Comparison of ENCODE assay signal across 8 cellular contexts in the genomic region with DNA sequence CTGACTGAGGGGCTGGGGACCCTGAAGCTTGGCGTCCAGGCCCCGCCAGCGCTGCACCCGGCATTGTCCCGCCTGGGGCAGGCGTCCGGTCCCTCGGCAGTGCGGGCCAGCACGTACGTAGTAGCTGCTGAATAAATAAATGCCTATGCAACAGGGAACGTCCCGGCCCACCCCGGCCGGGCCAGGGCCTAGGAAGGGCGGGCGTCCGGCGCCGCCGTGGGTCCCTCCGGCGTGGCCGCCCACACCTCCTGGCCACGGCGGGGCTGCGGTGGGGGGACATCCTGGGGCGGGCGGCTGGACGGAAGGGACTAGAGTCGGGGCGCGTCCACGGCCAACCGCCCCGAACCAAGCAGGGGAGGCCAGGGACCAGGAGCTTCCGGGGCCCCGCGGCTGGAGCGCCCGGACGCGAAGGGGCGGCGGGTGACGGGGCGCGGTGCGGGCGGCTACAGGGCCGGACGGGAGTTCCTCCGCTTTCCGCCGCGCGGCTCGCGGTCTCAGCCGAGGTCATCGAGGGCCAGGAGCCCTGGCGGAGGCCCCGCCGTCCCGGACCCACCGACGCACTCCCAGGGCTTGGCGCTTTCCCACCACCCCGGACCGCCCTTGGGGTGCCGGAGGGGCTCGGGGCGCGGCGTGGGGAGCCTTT. TPM values are rescaled to one million over a fixed set of nuclear protein-coding genes. Genes with fewer than 3 reads are reported as not detected.
DNase-seq lines count a peak whose midpoint lies in the region; ATAC-seq, FAIRE-seq and TF ChIP-seq lines count a peak whose summit lies in the region.

No MANE protein-coding gene starts in this region.

- no peaks in the 10 kb centered on the region for H3K9me3 Mint-ChIP-seq in chondrocyte (ENCODE audit: low read depth)
- no peaks in the 10 kb centered on the region for H3K9me3 Mint-ChIP-seq in stimulated activated effector memory CD8-positive, alpha-beta T cell treated with anti-CD3 and anti-CD28 coated beads, Interleukin-12 subunit alpha, Interleukin-12 subunit beta, amount 100 ng/mL, for 72 hours

- peak; percentile 38 for DNase-seq in GM12891 (ENCODE audit: insufficient read length, low spot score)
- peak; percentile 65 for DNase-seq in T1000 (lab: John Stamatoyannopoulos, UW)
- no peak for DNase-seq in chondrocyte (ENCODE audit: low spot score)
- DNase-seq in kidney tubule cell (ENCODE audit: low spot score), result peak; percentile 77
- DNase-seq in stimulated activated effector memory CD8-positive, alpha-beta T cell treated with anti-CD3 and anti-CD28 coated beads, Interleukin-12 subunit alpha, Interleukin-12 subunit beta, amount 100 ng/mL, for 72 hours (ENCODE audit: low spot score in 2 of 2), result peak; percentile 19 to 60
- DNase-seq in KG1 (lab: John Stamatoyannopoulos, UW), result no peak
- no peak for DNase-seq in NCI-H345 treated with DMSO at 0.1 percent for 48 hours (lab: John Stamatoyannopoulos, UW; ENCODE audit: unreplicated experiment)

- no peak for TF ChIP-seq POLR2A in GM12891 (IDR thresholded peaks at IDR 0.05; ENCODE audit: low read depth, low read length)

- H3K4me3 Mint-ChIP-seq in chondrocyte (ENCODE audit: unreplicated experiment), result peak overlapping the region; percentile 70
- H3K4me3 Mint-ChIP-seq in stimulated activated effector memory CD8-positive, alpha-beta T cell treated with anti-CD3 and anti-CD28 coated beads, Interleukin-12 subunit alpha, Interleukin-12 subunit beta, amount 100 ng/mL, for 72 hours, result peak overlapping the region; percentile 66

- ATAC-seq in HG02798 (IDR thresholded peaks at IDR 0.05; ENCODE audit: poor library complexity, unreplicated experiment), result peak; percentile 18
- ATAC-seq in stimulated activated effector memory CD8-positive, alpha-beta T cell treated with anti-CD3 and anti-CD28 coated beads, Interleukin-12 subunit alpha, Interleukin-12 subunit beta, amount 100 ng/mL, for 72 hours, result peak; percentile 58

- H3K27me3 Mint-ChIP-seq in chondrocyte (ENCODE audit: low read depth), result no peaks in the 10 kb centered on the region

- peaks cover 41% of the 10 kb centered on the region for H3K4me1 Mint-ChIP-seq in chondrocyte (ENCODE audit: low read depth)
- H3K4me1 Mint-ChIP-seq in stimulated activated effector memory CD8-positive, alpha-beta T cell treated with anti-CD3 and anti-CD28 coated beads, Interleukin-12 subunit alpha, Interleukin-12 subunit beta, amount 100 ng/mL, for 72 hours, result peaks cover 6% of the 10 kb centered on the region

- no peak for FAIRE-seq in GM12891 (lab: Jason Lieb, UNC)

- no peak for TF ChIP-seq CTCF in chondrocyte (IDR thresholded peaks at IDR 0.05)

- peak overlapping the region; percentile 84 for H3K27ac Mint-ChIP-seq in chondrocyte (ENCODE audit: unreplicated experiment)
- no peak overlapping the region for H3K27ac Mint-ChIP-seq in stimulated activated effector memory CD8-positive, alpha-beta T cell treated with anti-CD3 and anti-CD28 coated beads, Interleukin-12 subunit alpha, Interleukin-12 subunit beta, amount 100 ng/mL, for 72 hours

- no peaks in the 10 kb centered on the region for H3K36me3 Mint-ChIP-seq in chondrocyte (ENCODE audit: low read depth)
- no peaks in the 10 kb centered on the region for H3K36me3 Mint-ChIP-seq in stimulated activated effector memory CD8-positive, alpha-beta T cell treated with anti-CD3 and anti-CD28 coated beads, Interleukin-12 subunit alpha, Interleukin-12 subunit beta, amount 100 ng/mL, for 72 hours

TF ChIP-seq in GM12891, 5 proteins besides CTCF, POLR2A, EP300 and RAD21:
- TF ChIP-seq POU2F2 (IDR thresholded peaks at IDR 0.05; ENCODE audit: low read depth, low read length), result no peak
- no peak for TF ChIP-seq TAF1 (IDR thresholded peaks at IDR 0.05; ENCODE audit: low read depth, low read length)
- TF ChIP-seq SPI1 (IDR thresholded peaks at IDR 0.05; ENCODE audit: low read depth, low read length), result no peak
- TF ChIP-seq POLR2AphosphoS5 (IDR thresholded peaks at IDR 0.05; ENCODE audit: low read depth, low read length), result no peak
- TF ChIP-seq PAX5 (IDR thresholded peaks at IDR 0.05; ENCODE audit: insufficient read depth, low read length, severe bottlenecking), result no peak
TF ChIP-seq in GM12891: peak in this region for 0.

RNA-seq across cellular contexts. Expression of gene WWC2, which starts 0.9 kb away (rescaled TPM):
- 0.06 TPM for polyA plus RNA-seq in GM12891 (2012; ENCODE audit: low read depth, missing spikeins)
- total RNA-seq in chondrocyte, result 41.5 to 54.5 TPM (median 48.0 TPM) in 3 replicates

Comparison
In these comparisons a context has a peak if more than half of its experiments do, and no peak if none do; other contexts are left out.
1. DNase-seq: peak in GM12891 (single experiment), T1000 (single experiment), kidney tubule cell (single experiment) and stimulated activated effector memory CD8-positive, alpha-beta T cell treated with anti-CD3 and anti-CD28 coated beads, Interleukin-12 subunit alpha, Interleukin-12 subunit beta, amount 100 ng/mL, for 72 hours (2 of 2); none in chondrocyte (single experiment), KG1 (single experiment) and NCI-H345 treated with DMSO at 0.1 percent for 48 hours (single experiment).